In genomic region chr3:88574210-88574609, GRCh38 we compare ENCODE assay signal across 15 cellular contexts.
A peak's percentile ranks its signal among the peaks of the same experiment; 100 is the strongest.
DNase-seq lines count a peak whose midpoint lies in the region; ATAC-seq and TF ChIP-seq lines count a peak whose summit lies in the region.
"Had no signal": no experiment of that assay in that cellular context is flagged by ENCODE, and none has a peak within 500 bp of the region (broad histone marks: within the 10 kb centered on the region; RNA-seq: fewer than 3 reads in every experiment).

No MANE protein-coding gene starts in this region.

- H3K4me3 ChIP-seq in RWPE2 (ENCODE audit: severe bottlenecking) (no peak overlapping the region), neural cell (ENCODE audit: low read length) (no peak overlapping the region), prostate gland (no peak overlapping the region)
- H3K4me3 ChIP-seq: HAP-1 had no signal

- H3K9me3 ChIP-seq in RWPE2 (ENCODE audit: severe bottlenecking) (no peaks in the 10 kb centered on the region), neural cell (ENCODE audit: low read length) (no peaks in the 10 kb centered on the region), prostate gland (no peaks in the 10 kb centered on the region)

- intact Hi-C loops in prostate gland (cut with DNase I): no loop called here

- TF ChIP-seq CTCF in RWPE2 (IDR thresholded peaks at IDR 0.05; ENCODE audit: poor library complexity, severe bottlenecking): no peak
- TF ChIP-seq CTCF in glutamatergic neuron (IDR thresholded peaks at IDR 0.05; ENCODE audit: partially characterized antibody, unreplicated experiment): no peak
- no peak for TF ChIP-seq CTCF in neural cell (IDR thresholded peaks at IDR 0.05; ENCODE audit: poor library complexity, severe bottlenecking)
- TF ChIP-seq CTCF in prostate gland (IDR thresholded peaks at IDR 0.05): no peak

- no peaks in the 10 kb centered on the region for H3K9me2 ChIP-seq in neural cell (ENCODE audit: insufficient read depth, low read length)

- peaks cover 13% of the 10 kb centered on the region for H3K4me1 ChIP-seq in RWPE2 (ENCODE audit: insufficient read depth, poor library complexity, severe bottlenecking)
- H3K4me1 ChIP-seq in prostate gland (replicated peaks): no peaks in the 10 kb centered on the region
- H3K4me1 ChIP-seq: HAP-1 had no signal

- no peak for TF ChIP-seq POLR2A in prostate gland (IDR thresholded peaks at IDR 0.05)

- WGBS in prostate gland: 81% methylated on average over 5 of the region's 5 CpGs

- peak overlapping the region; percentile 53 for H3K4me3 Mint-ChIP-seq in glutamatergic neuron (ENCODE audit: unreplicated experiment)
- H3K4me3 Mint-ChIP-seq: CD4-positive, alpha-beta memory T cell had no signal

- H3K36me3 Mint-ChIP-seq in glutamatergic neuron (ENCODE audit: unreplicated experiment): peaks cover 11% of the 10 kb centered on the region
- H3K36me3 Mint-ChIP-seq: CD4-positive, alpha-beta memory T cell had no signal

- H3K27me3 ChIP-seq in RWPE2 (ENCODE audit: insufficient read depth, poor library complexity, severe bottlenecking): no peaks in the 10 kb centered on the region
- H3K27me3 ChIP-seq in neural cell (ENCODE audit: insufficient read depth, low read depth, low read length): no peaks in the 10 kb centered on the region
- H3K27me3 ChIP-seq in prostate gland (replicated peaks; ENCODE audit: insufficient read depth): no peaks in the 10 kb centered on the region

- DNase-seq in RWPE2 (ENCODE audit: low spot score) (no peak), glutamatergic neuron (peak; percentile 27), NCI-H146 (lab: John Stamatoyannopoulos, UW) (no peak), HEK293T (ENCODE audit: extremely low spot score) (no peak), prostate gland (ENCODE audit: low spot score) (no peak)
- DNase-seq: C1 segment of cervical spinal cord; Calu3; CD4-positive, alpha-beta memory T cell; COR-L47; DMS53; DMS79 treated with DMSO at 0.1 percent for 48 hours; GF-D8; GOT3 had no signal

- no peak overlapping the region for H2AFZ ChIP-seq in neural cell (ENCODE audit: low read depth, low read length)

- H3K9me3 Mint-ChIP-seq in glutamatergic neuron (ENCODE audit: unreplicated experiment): peaks cover 6% of the 10 kb centered on the region

- POLR2A ChIA-PET in HEK293T (lab: Yijun Ruan, JAX): no interaction called here

- H3K4me2 ChIP-seq in neural cell (ENCODE audit: low read length): no peak overlapping the region

- CTCF ChIA-PET in HEK293T (lab: Yijun Ruan, JAX): no interaction called here

- H3K36me3 ChIP-seq in RWPE2 (ENCODE audit: low read depth) (no peaks in the 10 kb centered on the region), neural cell (ENCODE audit: insufficient read depth, low read length) (no peaks in the 10 kb centered on the region), prostate gland (no peaks in the 10 kb centered on the region)
- H3K36me3 ChIP-seq: HAP-1 had no signal

- H4K20me1 ChIP-seq in neural cell (ENCODE audit: insufficient read depth): no peaks in the 10 kb centered on the region

- TF ChIP-seq EP300 in neural cell (conservative IDR thresholded peaks at IDR 0.05; ENCODE audit: poor library complexity, severe bottlenecking): peak; percentile 85

- no peaks in the 10 kb centered on the region for H3F3A ChIP-seq in neural cell (ENCODE audit: insufficient read depth, low read length, poor library complexity, severe bottlenecking)

- no peak overlapping the region for H3K9ac ChIP-seq in neural cell (ENCODE audit: low read length)

- no peak for ATAC-seq in RWPE2 (ENCODE audit: low read depth)

- TF ChIP-seq RAD21 in neural cell (conservative IDR thresholded peaks at IDR 0.05): peak; percentile 24

- H3K4me1 Mint-ChIP-seq in glutamatergic neuron (ENCODE audit: low read depth, unreplicated experiment): peaks cover 33% of the 10 kb centered on the region
- H3K4me1 Mint-ChIP-seq: CD4-positive, alpha-beta memory T cell had no signal

- H3K27ac Mint-ChIP-seq in glutamatergic neuron (ENCODE audit: unreplicated experiment): peak overlapping the region; percentile 79
- H3K27ac Mint-ChIP-seq: CD4-positive, alpha-beta memory T cell had no signal

- no peaks in the 10 kb centered on the region for H3K79me2 ChIP-seq in neural cell (replicated peaks; ENCODE audit: insufficient read depth, low read length)

- H3K27ac ChIP-seq in RWPE2 (ENCODE audit: poor library complexity, severe bottlenecking) (peak overlapping the region; percentile 47), neural cell (ENCODE audit: low read length) (peak overlapping the region; percentile 1), prostate gland (no peak overlapping the region)

- peaks cover 2% of the 10 kb centered on the region for H3K27me3 Mint-ChIP-seq in glutamatergic neuron (ENCODE audit: unreplicated experiment)
- H3K27me3 Mint-ChIP-seq: CD4-positive, alpha-beta memory T cell had no signal

TF ChIP-seq in neural cell, 6 proteins besides CTCF, POLR2A, EP300 and RAD21:
- TF ChIP-seq REST (IDR thresholded peaks at IDR 0.05; ENCODE audit: borderline replicate concordance) (peak; percentile 16), SMC3 (conservative IDR thresholded peaks at IDR 0.05; ENCODE audit: poor library complexity) (no peak), MXI1 (conservative IDR thresholded peaks at IDR 0.05; ENCODE audit: poor library complexity, severe bottlenecking) (no peak), TAF1 (IDR thresholded peaks at IDR 0.05; ENCODE audit: low read depth) (no peak), EZH2 (IDR thresholded peaks at IDR 0.05; ENCODE audit: borderline replicate concordance, insufficient read depth, low read length, poor library complexity, severe bottlenecking) (no peak), POLR2AphosphoS5 (IDR thresholded peaks at IDR 0.05) (peak; percentile 71)

TF ChIP-seq in HEK293T, 16 proteins besides CTCF, POLR2A, EP300 and RAD21:
- TF ChIP-seq NFRKB (IDR thresholded peaks at IDR 0.05): no peak
- no peak for TF ChIP-seq FOXK2 (IDR thresholded peaks at IDR 0.05)
- no peak for TF ChIP-seq PKNOX1 (IDR thresholded peaks at IDR 0.05)
- TF ChIP-seq ZNF384 (IDR thresholded peaks at IDR 0.05): no peak

Comparison
In these comparisons a context has a peak if more than half of its experiments do, and no peak if none do; other contexts are left out.
1. H3K27ac ChIP-seq: peak in RWPE2 (single experiment) and neural cell (single experiment); none in prostate gland (0 of 2).